In the genomic region with DNA sequence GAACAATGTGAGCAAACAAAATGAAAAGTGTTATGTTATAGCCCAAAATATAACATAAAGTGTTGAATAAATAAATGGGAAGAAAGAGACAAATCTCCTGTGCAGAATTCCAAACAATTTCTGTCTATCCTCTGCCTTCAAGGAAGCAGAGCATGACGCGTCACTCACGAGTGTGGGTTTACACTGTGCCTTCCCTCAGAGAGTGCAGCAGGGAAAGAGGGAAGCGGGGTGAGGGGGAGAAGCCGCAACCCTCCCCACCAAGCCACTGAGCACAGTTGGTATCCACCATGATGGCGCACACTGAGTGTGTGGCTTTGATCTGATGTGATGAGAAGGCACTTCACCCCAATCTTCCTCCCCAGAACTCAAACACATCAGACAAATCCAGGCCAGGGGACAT, we compare ENCODE assay signal across 8 cellular contexts.
"Had no signal": no experiment of that assay in that cellular context is flagged by ENCODE, and none has a peak within 500 bp of the region (broad histone marks: within the 10 kb centered on the region; RNA-seq: fewer than 3 reads in every experiment).

No MANE protein-coding gene starts in this region.

- FAIRE-seq: HTR-8/SVneo, K562 had no signal

- H3K36me3 ChIP-seq: HAP-1 had no signal

- H3K4me3 ChIP-seq: GM23248, HAP-1, K562 had no signal

- H3K9me3 ChIP-seq: HAP-1 had no signal

- H3K9ac ChIP-seq: GM23248 had no signal

- H3K4me1 ChIP-seq: HAP-1 had no signal

- H3K27ac ChIP-seq: GM23248 had no signal

- H2AFZ ChIP-seq: GM23248 had no signal

- DNase-seq: GM23248, GOT3, H7, HFFc6, IMR-90 had no signal
